Comparison of ENCODE assay signal across 28 cellular contexts in genomic region chr12:30707628-30708342, GRCh38.
"Had no signal": no experiment of that assay in that cellular context is flagged by ENCODE, and none has a peak within 500 bp of the region (broad histone marks: within the 10 kb centered on the region; RNA-seq: fewer than 3 reads in every experiment).

No MANE protein-coding gene starts in this region.

- H3K4me1 Mint-ChIP-seq: activated CD4-positive, alpha-beta memory T cell treated with anti-CD3 and anti-CD28 coated beads, Interleukin-2, amount 10 ng/mL, durations not matched to agents 7 days and 5 days; activated CD4-positive, alpha-beta T cell treated with anti-CD3 and anti-CD28 coated beads, Interleukin-2, amount 10 ng/mL, durations not matched to agents 24 days and 14 days; activated naive CD4-positive, alpha-beta T cell treated with anti-CD3 and anti-CD28 coated beads, Interleukin-2, amount 10 ng/mL, durations not matched to agents 7 days and 5 days; activated naive CD8-positive, alpha-beta T cell treated with anti-CD3 and anti-CD28 coated beads, Interleukin-2, amount 10 ng/mL, durations not matched to agents 7 days and 5 days; memory B cell; natural killer cell; neural progenitor cell; stimulated activated naive B cell treated with anti-CD40 and anti-IgM and Interleukin-4, amounts not matched to agents 10 μg/mL and 1 μg/mL and 100 μg/mL, for 72 hours had no signal

- H3K27ac ChIP-seq: brain microvascular endothelial cell, neural progenitor cell, parathyroid adenoma, stomach, tibial artery, WERI-Rb-1 had no signal

- H3K9me3 Mint-ChIP-seq: activated CD4-positive, alpha-beta memory T cell treated with anti-CD3 and anti-CD28 coated beads, Interleukin-2, amount 10 ng/mL, durations not matched to agents 7 days and 5 days; activated CD4-positive, alpha-beta T cell treated with anti-CD3 and anti-CD28 coated beads, Interleukin-2, amount 10 ng/mL, durations not matched to agents 24 days and 14 days; activated naive CD4-positive, alpha-beta T cell treated with anti-CD3 and anti-CD28 coated beads, Interleukin-2, amount 10 ng/mL, durations not matched to agents 7 days and 5 days; activated naive CD8-positive, alpha-beta T cell treated with anti-CD3 and anti-CD28 coated beads, Interleukin-2, amount 10 ng/mL, durations not matched to agents 7 days and 5 days; activated T-cell treated with anti-CD3 and anti-CD28 coated beads, Interleukin-2, amount 50 U/mL, for 24 hours; effector memory CD8-positive, alpha-beta T cell; memory B cell; natural killer cell; neural progenitor cell; stimulated activated naive B cell treated with anti-CD40 and anti-IgM and Interleukin-4, amounts not matched to agents 10 μg/mL and 1 μg/mL and 100 μg/mL, for 72 hours; T-helper 2 cell treated with Interferon-gamma antibody and Interleukin-4, amounts not matched to agents 5 μg/mL and 100 μg/mL, for 36 hours had no signal

- ATAC-seq: effector memory CD8-positive, alpha-beta T cell; left cardiac atrium; natural killer cell; right cardiac atrium; stimulated activated naive B cell treated with anti-CD40 and anti-IgM and Interleukin-4, amounts not matched to agents 10 μg/mL and 1 μg/mL and 100 μg/mL, for 72 hours had no signal

- H3K27me3 Mint-ChIP-seq: activated CD4-positive, alpha-beta memory T cell treated with anti-CD3 and anti-CD28 coated beads, Interleukin-2, amount 10 ng/mL, durations not matched to agents 7 days and 5 days; activated CD4-positive, alpha-beta T cell treated with anti-CD3 and anti-CD28 coated beads, Interleukin-2, amount 10 ng/mL, durations not matched to agents 24 days and 14 days; activated naive CD4-positive, alpha-beta T cell treated with anti-CD3 and anti-CD28 coated beads, Interleukin-2, amount 10 ng/mL, durations not matched to agents 7 days and 5 days; activated naive CD8-positive, alpha-beta T cell treated with anti-CD3 and anti-CD28 coated beads, Interleukin-2, amount 10 ng/mL, durations not matched to agents 7 days and 5 days; activated T-cell treated with anti-CD3 and anti-CD28 coated beads, Interleukin-2, amount 50 U/mL, for 24 hours; effector memory CD8-positive, alpha-beta T cell; memory B cell; stimulated activated naive B cell treated with anti-CD40 and anti-IgM and Interleukin-4, amounts not matched to agents 10 μg/mL and 1 μg/mL and 100 μg/mL, for 72 hours had no signal

- H3K36me3 Mint-ChIP-seq: activated naive CD8-positive, alpha-beta T cell treated with anti-CD3 and anti-CD28 coated beads, Interleukin-2, amount 10 ng/mL, durations not matched to agents 7 days and 5 days; natural killer cell had no signal

- H3K4me3 Mint-ChIP-seq: activated CD4-positive, alpha-beta memory T cell treated with anti-CD3 and anti-CD28 coated beads, Interleukin-2, amount 10 ng/mL, durations not matched to agents 7 days and 5 days; activated CD4-positive, alpha-beta T cell treated with anti-CD3 and anti-CD28 coated beads, Interleukin-2, amount 10 ng/mL, durations not matched to agents 24 days and 14 days; activated naive CD4-positive, alpha-beta T cell treated with anti-CD3 and anti-CD28 coated beads, Interleukin-2, amount 10 ng/mL, durations not matched to agents 7 days and 5 days; activated naive CD8-positive, alpha-beta T cell treated with anti-CD3 and anti-CD28 coated beads, Interleukin-2, amount 10 ng/mL, durations not matched to agents 7 days and 5 days; activated T-cell treated with anti-CD3 and anti-CD28 coated beads, Interleukin-2, amount 50 U/mL, for 24 hours; effector memory CD8-positive, alpha-beta T cell; memory B cell; natural killer cell; neural progenitor cell; stimulated activated naive B cell treated with anti-CD40 and anti-IgM and Interleukin-4, amounts not matched to agents 10 μg/mL and 1 μg/mL and 100 μg/mL, for 72 hours; T-helper 2 cell treated with Interferon-gamma antibody and Interleukin-4, amounts not matched to agents 5 μg/mL and 100 μg/mL, for 36 hours had no signal

- H3K27ac Mint-ChIP-seq: activated CD4-positive, alpha-beta memory T cell treated with anti-CD3 and anti-CD28 coated beads, Interleukin-2, amount 10 ng/mL, durations not matched to agents 7 days and 5 days; activated CD4-positive, alpha-beta T cell treated with anti-CD3 and anti-CD28 coated beads, Interleukin-2, amount 10 ng/mL, durations not matched to agents 24 days and 14 days; activated naive CD4-positive, alpha-beta T cell treated with anti-CD3 and anti-CD28 coated beads, Interleukin-2, amount 10 ng/mL, durations not matched to agents 7 days and 5 days; activated naive CD8-positive, alpha-beta T cell treated with anti-CD3 and anti-CD28 coated beads, Interleukin-2, amount 10 ng/mL, durations not matched to agents 7 days and 5 days; activated T-cell treated with anti-CD3 and anti-CD28 coated beads, Interleukin-2, amount 50 U/mL, for 24 hours; effector memory CD8-positive, alpha-beta T cell; memory B cell; natural killer cell; neural progenitor cell; stimulated activated naive B cell treated with anti-CD40 and anti-IgM and Interleukin-4, amounts not matched to agents 10 μg/mL and 1 μg/mL and 100 μg/mL, for 72 hours; T-helper 2 cell treated with Interferon-gamma antibody and Interleukin-4, amounts not matched to agents 5 μg/mL and 100 μg/mL, for 36 hours had no signal

- DNase-seq: activated CD4-positive, alpha-beta memory T cell treated with anti-CD3 and anti-CD28 coated beads, Interleukin-2, amount 10 ng/mL, durations not matched to agents 7 days and 5 days; activated CD4-positive, alpha-beta T cell treated with anti-CD3 and anti-CD28 coated beads, Interleukin-2, amount 10 ng/mL, durations not matched to agents 24 days and 14 days; activated CD4-positive, CD25-positive, alpha-beta regulatory T cell treated with anti-CD3 and anti-CD28 coated beads, Interleukin-2, amount 50 U/mL, for 72 hours; activated CD8-positive, alpha-beta memory T cell treated with anti-CD3 and anti-CD28 coated beads, Interleukin-2, amount 50 U/mL, for 48 hours; activated gamma-delta T cell; activated naive CD4-positive, alpha-beta T cell treated with anti-CD3 and anti-CD28 coated beads, Interleukin-2, amount 10 ng/mL, durations not matched to agents 7 days and 5 days; activated naive CD8-positive, alpha-beta T cell treated with anti-CD3 and anti-CD28 coated beads, Interleukin-2, amount 10 ng/mL, durations not matched to agents 7 days and 5 days; activated T-cell treated with anti-CD3 and anti-CD28 coated beads, Interleukin-2, amount 50 U/mL, for 24 hours; brain microvascular endothelial cell; cortex of kidney; effector memory CD8-positive, alpha-beta T cell; erythroblast; hippocampal formation; left cardiac atrium; midbrain; natural killer cell; occipital lobe; right cardiac atrium; stimulated activated CD4-positive, alpha-beta T cell treated with anti-CD3 and anti-CD28 coated beads, Interleukin-15, amount 100 ng/mL, for 24 hours; stimulated activated CD4-positive, alpha-beta T cell treated with anti-CD3 and anti-CD28 coated beads, Interleukin-2, amount 100 ng/mL, for 24 hours; stimulated activated naive B cell treated with anti-CD40 and anti-IgM and Interleukin-4, amounts not matched to agents 10 μg/mL and 1 μg/mL and 100 μg/mL, for 72 hours; stomach; tibial artery; WERI-Rb-1 had no signal
